In genomic region chr4:165440415-165440882, GRCh38 we compare ENCODE assay signal across 1 cellular context.
TF ChIP-seq lines count a peak whose summit lies in the region.

No MANE protein-coding gene starts in this region.

TF ChIP-seq in HEK293, 187 proteins besides CTCF, POLR2A, EP300 and RAD21 (continued from another document and continues in another):
- TF ChIP-seq TSHZ1 (tag by site-specific recombination; IDR thresholded peaks at IDR 0.05; ENCODE audit: borderline replicate concordance) (peak; percentile 15; the same call in 1 of the 2 replicates), TRIM28 (IDR thresholded peaks at IDR 0.05; ENCODE audit: borderline replicate concordance, low read length) (no peak), FEZF1 (tag by site-specific recombination; IDR thresholded peaks at IDR 0.05) (peak; percentile 47; the same call in 1 of the 2 replicates), SP3 (tag by site-specific recombination; IDR thresholded peaks at IDR 0.05) (peak; percentile 25; the same call in 1 of the 2 replicates), ZXDB (tag by site-specific recombination; IDR thresholded peaks at IDR 0.05) (peak; percentile 79), ZNF433 (tag by site-specific recombination; IDR thresholded peaks at IDR 0.05; ENCODE audit: low read depth) (no peak), ZNF561 (tag by site-specific recombination; IDR thresholded peaks at IDR 0.05; ENCODE audit: borderline replicate concordance) (peak; percentile 58; the same call in 1 of the 2 replicates), KLF8 (tag by site-specific recombination; IDR thresholded peaks at IDR 0.05) (peak; percentile 66), ZNF426 (tag by site-specific recombination; IDR thresholded peaks at IDR 0.05) (0 out of 2 replicates have a peak, but pooled peaks have one; percentile 3), ZNF341 (tag by site-specific recombination; IDR thresholded peaks at IDR 0.05; ENCODE audit: low read depth) (peak; percentile 47), ZFP69B (tag by site-specific recombination; IDR thresholded peaks at IDR 0.05) (0 out of 2 replicates have a peak, but pooled peaks have one; percentile 26), MEIS1 (CRISPR knock-in tag; IDR thresholded peaks at IDR 0.05; ENCODE audit: borderline replicate concordance) (peak; percentile 84), ZNF184 (tag by site-specific recombination; IDR thresholded peaks at IDR 0.05) (peak; percentile 72; the same call in 1 of the 2 replicates), ZNF366 (tag by site-specific recombination; conservative IDR thresholded peaks at IDR 0.05) (peak; percentile 66), RBAK (tag by site-specific recombination; IDR thresholded peaks at IDR 0.05) (no peak), KLF10 (tag by site-specific recombination; IDR thresholded peaks at IDR 0.05) (peak; percentile 88), ZSCAN4 (tag by site-specific recombination; IDR thresholded peaks at IDR 0.05) (peak; percentile 51), HOXA7 (CRISPR knock-in tag; IDR thresholded peaks at IDR 0.05; ENCODE audit: borderline replicate concordance) (no peak), HIC1 (tag by site-specific recombination; IDR thresholded peaks at IDR 0.05) (peak; percentile 61; the same call in 1 of the 2 replicates), ZNF600 (tag by site-specific recombination; IDR thresholded peaks at IDR 0.05) (no peak), ZBTB8A (tag by site-specific recombination; IDR thresholded peaks at IDR 0.05) (0 out of 2 replicates have a peak, but pooled peaks have one; percentile 19), ZBTB17 (tag by site-specific recombination; IDR thresholded peaks at IDR 0.05) (0 out of 2 replicates have a peak, but pooled peaks have one; percentile 13), ZNF660 (tag by site-specific recombination; IDR thresholded peaks at IDR 0.05) (peak; percentile 81), ZEB2 (tag by site-specific recombination; IDR thresholded peaks at IDR 0.05) (peak; percentile 72), MZF1 (tag by site-specific recombination; IDR thresholded peaks at IDR 0.05; ENCODE audit: borderline replicate concordance) (peak; percentile 52; the same call in 1 of the 2 replicates), GLIS1 (tag by site-specific recombination; IDR thresholded peaks at IDR 0.05) (peak; percentile 47), SCRT2 (tag by site-specific recombination; IDR thresholded peaks at IDR 0.05) (peak; percentile 88), IKZF3 (tag by site-specific recombination; IDR thresholded peaks at IDR 0.05) (peak; percentile 67; the same call in 1 of the 2 replicates), ZNF664 (tag by site-specific recombination; IDR thresholded peaks at IDR 0.05) (no peak), GFI1B (tag by site-specific recombination; IDR thresholded peaks at IDR 0.05) (0 out of 2 replicates have a peak, but pooled peaks have one; percentile 14), ZNF558 (tag by site-specific recombination; IDR thresholded peaks at IDR 0.05) (0 out of 2 replicates have a peak, but pooled peaks have one; percentile 70), OSR2 (tag by site-specific recombination; IDR thresholded peaks at IDR 0.05) (peak; percentile 72), ZNF274 (IDR thresholded peaks at IDR 0.05; ENCODE audit: low read length) (no peak), ZNF274 (tag by site-specific recombination; IDR thresholded peaks at IDR 0.05; ENCODE audit: borderline replicate concordance) (no peak), ZNF2 (tag by site-specific recombination; IDR thresholded peaks at IDR 0.05) (peak; percentile 38; the same call in 1 of the 2 replicates), ZBTB21 (tag by site-specific recombination; IDR thresholded peaks at IDR 0.05) (peak; percentile 46; the same call in 1 of the 2 replicates), ZNF555 (tag by site-specific recombination; conservative IDR thresholded peaks at IDR 0.05) (no peak), WT1 (tag by site-specific recombination; IDR thresholded peaks at IDR 0.05) (0 out of 2 replicates have a peak, but pooled peaks have one; percentile 25), ZNF777 (tag by site-specific recombination; IDR thresholded peaks at IDR 0.05; ENCODE audit: borderline replicate concordance) (no peak), ZNF10 (tag by site-specific recombination; IDR thresholded peaks at IDR 0.05) (0 out of 2 replicates have a peak, but pooled peaks have one; percentile 29), ZNF404 (tag by site-specific recombination; IDR thresholded peaks at IDR 0.05) (no peak), ZNF391 (tag by site-specific recombination; IDR thresholded peaks at IDR 0.05; ENCODE audit: borderline replicate concordance, low read depth) (0 out of 2 replicates have a peak, but pooled peaks have one; percentile 71)
- TF ChIP-seq, protein P1, sequence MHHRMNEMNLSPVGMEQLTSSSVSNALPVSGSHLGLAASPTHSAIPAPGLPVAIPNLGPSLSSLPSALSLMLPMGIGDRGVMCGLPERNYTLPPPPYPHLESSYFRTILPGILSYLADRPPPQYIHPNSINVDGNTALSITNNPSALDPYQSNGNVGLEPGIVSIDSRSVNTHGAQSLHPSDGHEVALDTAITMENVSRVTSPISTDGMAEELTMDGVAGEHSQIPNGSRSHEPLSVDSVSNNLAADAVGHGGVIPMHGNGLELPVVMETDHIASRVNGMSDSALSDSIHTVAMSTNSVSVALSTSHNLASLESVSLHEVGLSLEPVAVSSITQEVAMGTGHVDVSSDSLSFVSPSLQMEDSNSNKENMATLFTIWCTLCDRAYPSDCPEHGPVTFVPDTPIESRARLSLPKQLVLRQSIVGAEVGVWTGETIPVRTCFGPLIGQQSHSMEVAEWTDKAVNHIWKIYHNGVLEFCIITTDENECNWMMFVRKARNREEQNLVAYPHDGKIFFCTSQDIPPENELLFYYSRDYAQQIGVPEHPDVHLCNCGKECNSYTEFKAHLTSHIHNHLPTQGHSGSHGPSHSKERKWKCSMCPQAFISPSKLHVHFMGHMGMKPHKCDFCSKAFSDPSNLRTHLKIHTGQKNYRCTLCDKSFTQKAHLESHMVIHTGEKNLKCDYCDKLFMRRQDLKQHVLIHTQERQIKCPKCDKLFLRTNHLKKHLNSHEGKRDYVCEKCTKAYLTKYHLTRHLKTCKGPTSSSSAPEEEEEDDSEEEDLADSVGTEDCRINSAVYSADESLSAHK (tag by site-specific recombination; IDR thresholded peaks at IDR 0.05): 0 out of 2 replicates have a peak, but pooled peaks have one; percentile 22
- TF ChIP-seq, protein P2, sequence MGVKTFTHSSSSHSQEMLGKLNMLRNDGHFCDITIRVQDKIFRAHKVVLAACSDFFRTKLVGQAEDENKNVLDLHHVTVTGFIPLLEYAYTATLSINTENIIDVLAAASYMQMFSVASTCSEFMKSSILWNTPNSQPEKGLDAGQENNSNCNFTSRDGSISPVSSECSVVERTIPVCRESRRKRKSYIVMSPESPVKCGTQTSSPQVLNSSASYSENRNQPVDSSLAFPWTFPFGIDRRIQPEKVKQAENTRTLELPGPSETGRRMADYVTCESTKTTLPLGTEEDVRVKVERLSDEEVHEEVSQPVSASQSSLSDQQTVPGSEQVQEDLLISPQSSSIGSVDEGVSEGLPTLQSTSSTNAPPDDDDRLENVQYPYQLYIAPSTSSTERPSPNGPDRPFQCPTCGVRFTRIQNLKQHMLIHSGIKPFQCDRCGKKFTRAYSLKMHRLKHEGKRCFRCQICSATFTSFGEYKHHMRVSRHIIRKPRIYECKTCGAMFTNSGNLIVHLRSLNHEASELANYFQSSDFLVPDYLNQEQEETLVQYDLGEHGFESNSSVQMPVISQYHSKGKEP (tag by site-specific recombination; IDR thresholded peaks at IDR 0.05): 0 out of 2 replicates have a peak, but pooled peaks have one; percentile 30
- TF ChIP-seq, protein P3, sequence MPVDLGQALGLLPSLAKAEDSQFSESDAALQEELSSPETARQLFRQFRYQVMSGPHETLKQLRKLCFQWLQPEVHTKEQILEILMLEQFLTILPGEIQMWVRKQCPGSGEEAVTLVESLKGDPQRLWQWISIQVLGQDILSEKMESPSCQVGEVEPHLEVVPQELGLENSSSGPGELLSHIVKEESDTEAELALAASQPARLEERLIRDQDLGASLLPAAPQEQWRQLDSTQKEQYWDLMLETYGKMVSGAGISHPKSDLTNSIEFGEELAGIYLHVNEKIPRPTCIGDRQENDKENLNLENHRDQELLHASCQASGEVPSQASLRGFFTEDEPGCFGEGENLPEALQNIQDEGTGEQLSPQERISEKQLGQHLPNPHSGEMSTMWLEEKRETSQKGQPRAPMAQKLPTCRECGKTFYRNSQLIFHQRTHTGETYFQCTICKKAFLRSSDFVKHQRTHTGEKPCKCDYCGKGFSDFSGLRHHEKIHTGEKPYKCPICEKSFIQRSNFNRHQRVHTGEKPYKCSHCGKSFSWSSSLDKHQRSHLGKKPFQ (tag by site-specific recombination; IDR thresholded peaks at IDR 0.05): no peak; the same call in 1 of the 2 replicates
- TF ChIP-seq, protein P4, sequence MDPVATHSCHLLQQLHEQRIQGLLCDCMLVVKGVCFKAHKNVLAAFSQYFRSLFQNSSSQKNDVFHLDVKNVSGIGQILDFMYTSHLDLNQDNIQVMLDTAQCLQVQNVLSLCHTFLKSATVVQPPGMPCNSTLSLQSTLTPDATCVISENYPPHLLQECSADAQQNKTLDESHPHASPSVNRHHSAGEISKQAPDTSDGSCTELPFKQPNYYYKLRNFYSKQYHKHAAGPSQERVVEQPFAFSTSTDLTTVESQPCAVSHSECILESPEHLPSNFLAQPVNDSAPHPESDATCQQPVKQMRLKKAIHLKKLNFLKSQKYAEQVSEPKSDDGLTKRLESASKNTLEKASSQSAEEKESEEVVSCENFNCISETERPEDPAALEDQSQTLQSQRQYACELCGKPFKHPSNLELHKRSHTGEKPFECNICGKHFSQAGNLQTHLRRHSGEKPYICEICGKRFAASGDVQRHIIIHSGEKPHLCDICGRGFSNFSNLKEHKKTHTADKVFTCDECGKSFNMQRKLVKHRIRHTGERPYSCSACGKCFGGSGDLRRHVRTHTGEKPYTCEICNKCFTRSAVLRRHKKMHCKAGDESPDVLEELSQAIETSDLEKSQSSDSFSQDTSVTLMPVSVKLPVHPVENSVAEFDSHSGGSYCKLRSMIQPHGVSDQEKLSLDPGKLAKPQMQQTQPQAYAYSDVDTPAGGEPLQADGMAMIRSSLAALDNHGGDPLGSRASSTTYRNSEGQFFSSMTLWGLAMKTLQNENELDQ (tag by site-specific recombination; IDR thresholded peaks at IDR 0.05; ENCODE audit: low read depth): no peak
- TF ChIP-seq, protein P5, sequence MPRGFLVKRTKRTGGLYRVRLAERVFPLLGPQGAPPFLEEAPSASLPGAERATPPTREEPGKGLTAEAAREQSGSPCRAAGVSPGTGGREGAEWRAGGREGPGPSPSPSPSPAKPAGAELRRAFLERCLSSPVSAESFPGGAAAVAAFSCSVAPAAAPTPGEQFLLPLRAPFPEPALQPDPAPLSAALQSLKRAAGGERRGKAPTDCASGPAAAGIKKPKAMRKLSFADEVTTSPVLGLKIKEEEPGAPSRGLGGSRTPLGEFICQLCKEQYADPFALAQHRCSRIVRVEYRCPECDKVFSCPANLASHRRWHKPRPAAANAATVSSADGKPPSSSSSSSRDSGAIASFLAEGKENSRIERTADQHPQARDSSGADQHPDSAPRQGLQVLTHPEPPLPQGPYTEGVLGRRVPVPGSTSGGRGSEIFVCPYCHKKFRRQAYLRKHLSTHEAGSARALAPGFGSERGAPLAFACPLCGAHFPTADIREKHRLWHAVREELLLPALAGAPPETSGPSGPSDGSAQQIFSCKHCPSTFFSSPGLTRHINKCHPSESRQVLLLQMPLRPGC (tag by site-specific recombination; IDR thresholded peaks at IDR 0.05): peak; percentile 81
